8 cellular contexts compared by ENCODE assay signal in genomic region chr9:78369644-78370219, GRCh38.
DNase-seq lines count a peak whose midpoint lies in the region; ATAC-seq and TF ChIP-seq lines count a peak whose summit lies in the region.

No MANE protein-coding gene starts in this region.

- H3K4me1 ChIP-seq in DOHH2 (ENCODE audit: control insufficient read depth, low read length) (no peaks in the 10 kb centered on the region), GM23338 (ENCODE audit: insufficient read depth) (peaks cover 27% of the 10 kb centered on the region), iPS DF 6.9 (ENCODE audit: control insufficient read depth, insufficient read depth, low read length) (peaks cover 1% of the 10 kb centered on the region; the same call in 1 of the 2 replicates)

- H3K4me1 Mint-ChIP-seq in GM23338 (peaks cover 25% of the 10 kb centered on the region), brain (peaks cover 38% of the 10 kb centered on the region)
- H3K4me1 Mint-ChIP-seq in T-helper 2 cell treated with Interferon-gamma antibody and Interleukin-4, amounts not matched to agents 5 μg/mL and 100 μg/mL, for 36 hours (ENCODE audit: low read depth): peaks cover 3% of the 10 kb centered on the region

- H3K4me3 Mint-ChIP-seq in GM23338 (no peak overlapping the region), brain (no peak overlapping the region)
- no peak overlapping the region for H3K4me3 Mint-ChIP-seq in T-helper 2 cell treated with Interferon-gamma antibody and Interleukin-4, amounts not matched to agents 5 μg/mL and 100 μg/mL, for 36 hours

- TF ChIP-seq POLR2A in NB4 (IDR thresholded peaks at IDR 0.05; ENCODE audit: extremely low read depth, insufficient read length): no peak

- DNase-seq in GM23338 (ENCODE audit: low spot score) (peak; percentile 94), NB4 (ENCODE audit: low read depth) (peak; percentile 74), iPS DF 6.9 (ENCODE audit: low read depth, low spot score) (peak; percentile 85), cerebellar nuclear complex (lab: John Stamatoyannopoulos, UW) (no peak)
- DNase-seq in T-helper 2 cell treated with Interferon-gamma antibody and Interleukin-4, amounts not matched to agents 5 μg/mL and 100 μg/mL, for 36 hours (ENCODE audit: low spot score): peak; percentile 21
- DNase-seq in stimulated activated CD4-positive, alpha-beta T cell treated with anti-CD3 and anti-CD28 coated beads, Interleukin-12 subunit alpha, Interleukin-12 subunit beta, amount 100 ng/mL, for 4 hours: peak; percentile 47

- WGBS in iPS DF 6.9 (ENCODE audit: insufficient coverage, insufficient read length): no CpG with 5 or more reads among the region's 8 CpGs

- H3K9me2 ChIP-seq in DOHH2 (replicated peaks; ENCODE audit: control insufficient read depth, low read length) (no peaks in the 10 kb centered on the region), GM23338 (ENCODE audit: insufficient read depth) (no peaks in the 10 kb centered on the region)

- H3K4me2 ChIP-seq in DOHH2 (ENCODE audit: low read length): no peak overlapping the region
- H3K4me2 ChIP-seq in GM23338: no peak overlapping the region

- H3K27ac Mint-ChIP-seq in GM23338 (no peak overlapping the region), brain (peak overlapping the region in 1 of 5 experiments; percentile 80)
- no peak overlapping the region for H3K27ac Mint-ChIP-seq in T-helper 2 cell treated with Interferon-gamma antibody and Interleukin-4, amounts not matched to agents 5 μg/mL and 100 μg/mL, for 36 hours

- H4K20me1 ChIP-seq in DOHH2 (ENCODE audit: control insufficient read depth, insufficient read depth, low read depth, low read length) (no peaks in the 10 kb centered on the region), GM23338 (replicated peaks; ENCODE audit: insufficient read depth) (no peaks in the 10 kb centered on the region)

- H3K27me3 Mint-ChIP-seq in GM23338 (ENCODE audit: insufficient read depth, low read depth, poor library complexity): peaks cover 4% of the 10 kb centered on the region
- H3K27me3 Mint-ChIP-seq in T-helper 2 cell treated with Interferon-gamma antibody and Interleukin-4, amounts not matched to agents 5 μg/mL and 100 μg/mL, for 36 hours (ENCODE audit: low read depth): peaks cover 8% of the 10 kb centered on the region
- peaks cover 5% of the 10 kb centered on the region for H3K27me3 Mint-ChIP-seq in brain

- no peak overlapping the region for H2AFZ ChIP-seq in GM23338

- H3K79me2 ChIP-seq in DOHH2 (ENCODE audit: control insufficient read depth, low read length) (no peaks in the 10 kb centered on the region), GM23338 (replicated peaks; ENCODE audit: insufficient read depth) (no peaks in the 10 kb centered on the region)

- no peaks in the 10 kb centered on the region for H3K9me3 Mint-ChIP-seq in GM23338
- H3K9me3 Mint-ChIP-seq in T-helper 2 cell treated with Interferon-gamma antibody and Interleukin-4, amounts not matched to agents 5 μg/mL and 100 μg/mL, for 36 hours: no peaks in the 10 kb centered on the region
- no peaks in the 10 kb centered on the region for H3K9me3 Mint-ChIP-seq in brain

- no peaks in the 10 kb centered on the region for H3F3A ChIP-seq in DOHH2 (ENCODE audit: control insufficient read depth, insufficient read depth)
- H3F3A ChIP-seq in GM23338 (replicated peaks; ENCODE audit: low read depth): 0 out of 2 replicates have a peak, but pooled peaks cover 2% of the 10 kb centered on the region

- no peaks in the 10 kb centered on the region for H3K9me3 ChIP-seq in DOHH2 (ENCODE audit: control insufficient read depth, insufficient read depth, low read length)
- H3K9me3 ChIP-seq in iPS DF 6.9 (ENCODE audit: control insufficient read depth, insufficient read depth, low read length): no peaks in the 10 kb centered on the region

- no peak overlapping the region for H3K4me3 ChIP-seq in DOHH2 (ENCODE audit: low read length)
- no peak overlapping the region for H3K4me3 ChIP-seq in GM23338
- no peak overlapping the region for H3K4me3 ChIP-seq in NB4 (ENCODE audit: low read depth, low read length)
- no peak overlapping the region for H3K4me3 ChIP-seq in iPS DF 6.9 (ENCODE audit: low read length)

- TF ChIP-seq CTCF in DOHH2 (IDR thresholded peaks at IDR 0.05; ENCODE audit: low read depth, low read length, poor library complexity, severe bottlenecking): peak; percentile 99
- peak; percentile 96 to 98 for TF ChIP-seq CTCF in GM23338 (conservative IDR thresholded peaks at IDR 0.05; ENCODE audit: low read depth in 2 of 2)
- TF ChIP-seq CTCF in NB4 (IDR thresholded peaks at IDR 0.05; ENCODE audit: low read depth, low read length): peak; percentile 89
- peak; percentile 65 to 81 for TF ChIP-seq CTCF in brain (conservative IDR thresholded peaks at IDR 0.05)

- H3K36me3 Mint-ChIP-seq in GM23338 (ENCODE audit: low read depth): no peaks in the 10 kb centered on the region
- H3K36me3 Mint-ChIP-seq in T-helper 2 cell treated with Interferon-gamma antibody and Interleukin-4, amounts not matched to agents 5 μg/mL and 100 μg/mL, for 36 hours (ENCODE audit: low read depth): no peaks in the 10 kb centered on the region
- H3K36me3 Mint-ChIP-seq in brain: no peaks in the 10 kb centered on the region

- H3K27ac ChIP-seq in DOHH2 (ENCODE audit: low read depth, low read length) (no peak overlapping the region), GM23338 (ENCODE audit: low read depth) (no peak overlapping the region), iPS DF 6.9 (ENCODE audit: low read length) (no peak overlapping the region)

- peak; percentile 96 for ATAC-seq in GM23338

- no peaks in the 10 kb centered on the region for H3K36me3 ChIP-seq in DOHH2 (ENCODE audit: control insufficient read depth, low read length)
- no peaks in the 10 kb centered on the region for H3K36me3 ChIP-seq in GM23338 (ENCODE audit: insufficient read depth)
- H3K36me3 ChIP-seq in iPS DF 6.9 (ENCODE audit: control insufficient read depth, insufficient read depth, low read length): no peaks in the 10 kb centered on the region

- H3K27me3 ChIP-seq in DOHH2 (ENCODE audit: control insufficient read depth, low read length) (peaks cover 2% of the 10 kb centered on the region; the same call in 1 of the 2 replicates), GM23338 (ENCODE audit: insufficient read depth) (no peaks in the 10 kb centered on the region), iPS DF 6.9 (ENCODE audit: control insufficient read depth, insufficient read depth, low read length) (no peaks in the 10 kb centered on the region)

TF ChIP-seq in GM23338, 12 proteins besides CTCF, POLR2A, EP300 and RAD21 (continues in another document):
- no peak for TF ChIP-seq NANOG (IDR thresholded peaks at IDR 0.05; ENCODE audit: borderline replicate concordance)
- TF ChIP-seq STAT1 (IDR thresholded peaks at IDR 0.05; ENCODE audit: unreplicated experiment): no peak
- TF ChIP-seq EZH2phosphoT487 (IDR thresholded peaks at IDR 0.05; ENCODE audit: unreplicated experiment): no peak
- no peak for TF ChIP-seq POLR2AphosphoS5 (IDR thresholded peaks at IDR 0.05; ENCODE audit: low read depth)
- TF ChIP-seq ZNF114 (CRISPR knock-in tag; IDR thresholded peaks at IDR 0.05): no peak
- no peak for TF ChIP-seq ZNF331 (CRISPR knock-in tag; IDR thresholded peaks at IDR 0.05; ENCODE audit: low read depth)
- no peak for TF ChIP-seq ETS1 (IDR thresholded peaks at IDR 0.05)
- TF ChIP-seq EZH2 (IDR thresholded peaks at IDR 0.05; ENCODE audit: low read depth, unreplicated experiment): no peak

Comparison
In these comparisons a context has a peak if more than half of its experiments do, and no peak if none do; other contexts are left out.
1. DNase-seq: peak in GM23338 (single experiment), NB4 (single experiment), T-helper 2 cell treated with Interferon-gamma antibody and Interleukin-4, amounts not matched to agents 5 μg/mL and 100 μg/mL, for 36 hours (single experiment), iPS DF 6.9 (single experiment) and stimulated activated CD4-positive, alpha-beta T cell treated with anti-CD3 and anti-CD28 coated beads, Interleukin-12 subunit alpha, Interleukin-12 subunit beta, amount 100 ng/mL, for 4 hours (single experiment); none in cerebellar nuclear complex (0 of 2).
2. Peak in every context shown above with its lines, with median percentiles within 50 percentile points of each other: CTCF ChIP-seq.